8 cellular contexts compared by ENCODE assay signal in genomic region chr12:54360717-54361456, GRCh38. TPM values are rescaled to one million over a fixed set of nuclear protein-coding genes. Genes with fewer than 3 reads are reported as not detected.
DNase-seq lines count a peak whose midpoint lies in the region; ATAC-seq, FAIRE-seq and TF ChIP-seq lines count a peak whose summit lies in the region.

No MANE protein-coding gene starts in this region.

- no peaks in the 10 kb centered on the region for H3K36me3 Mint-ChIP-seq in activated CD4-positive, alpha-beta memory T cell treated with anti-CD3 and anti-CD28 coated beads, Interleukin-2, amount 10 ng/mL, durations not matched to agents 7 days and 5 days (ENCODE audit: low read depth)

- POLR2A ChIA-PET in AG04450 (lab: Yijun Ruan, JAX) (interaction anchor here (0.6 to 2.6 kb wide), 2 partner anchors 74 to 1357 kb away, joined by 3 to 12 read pairs; no protein-coding TSS in a partner anchor), endothelial cell of umbilical vein (lab: Charles Lee) (no interaction called here)
- POLR2A ChIA-PET in activated CD4-positive, alpha-beta memory T cell treated with anti-CD3 and anti-CD28 coated beads, Interleukin-2, amount 10 ng/mL, durations not matched to agents 7 days and 5 days (lab: Charles Lee) = interaction anchor here (1.2 to 4.6 kb wide), 4 partner anchors 8 to 81 kb away, joined by 4 to 37 read pairs (median 10); partner anchors contain the start of genes CBX5 and HNRNPA1

- H3K27me3 ChIP-seq in AG04450 (ENCODE audit: control insufficient read depth, insufficient read depth, low read length) (no peaks in the 10 kb centered on the region), endothelial cell of umbilical vein (ENCODE audit: control insufficient read depth in 2 of 2, insufficient read depth in 2 of 2, low read length in 2 of 2) (no peaks in the 10 kb centered on the region), tibial artery (no peaks in the 10 kb centered on the region)

- H3K9ac ChIP-seq in endothelial cell of umbilical vein (replicated peaks; ENCODE audit: extremely low read depth, insufficient read depth, low read length) = no peak overlapping the region

- no peak for ATAC-seq in HG02938 (IDR thresholded peaks at IDR 0.05; ENCODE audit: unreplicated experiment)

- no peak overlapping the region for H3K4me3 Mint-ChIP-seq in activated CD4-positive, alpha-beta memory T cell treated with anti-CD3 and anti-CD28 coated beads, Interleukin-2, amount 10 ng/mL, durations not matched to agents 7 days and 5 days

- peak overlapping the region; percentile 48 for H3K27ac ChIP-seq in AG04450 (ENCODE audit: low read depth, low read length)
- peak overlapping the region; percentile 82 for H3K27ac ChIP-seq in endothelial cell of umbilical vein (ENCODE audit: insufficient read depth, low read depth, low read length)
- H3K27ac ChIP-seq in tibial artery = peak overlapping the region; percentile 87 to 92

- intact Hi-C loops in endothelial cell of umbilical vein (cut with micrococcal nuclease) (loop anchor here (1.0 to 10.0 kb wide), 3 partner anchors 67 to 356 kb away; partner anchors contain the start of genes HOXC8 and HOXC9), tibial artery (cut with DNase I; ENCODE audit: low total_unique reads) (loop anchor here (10.0 kb wide), 2 partner anchors 136 to 386 kb away; partner anchors contain the start of genes HOTAIR and HOXC11)

- peak; percentile 87 for FAIRE-seq in endothelial cell of umbilical vein (lab: Jason Lieb, UNC)

- no peaks in the 10 kb centered on the region for H4K20me1 ChIP-seq in endothelial cell of umbilical vein (replicated peaks; ENCODE audit: control insufficient read depth, extremely low read depth, insufficient read depth, low read length)

- DNase-seq in AG04450 (ENCODE audit: low read depth, low spot score) (no peak), H4 (ENCODE audit: low spot score) (peak; percentile 81), NCI-H345 (lab: John Stamatoyannopoulos, UW) (peak; percentile 79), endothelial cell of umbilical vein (ENCODE audit: low read depth, low spot score) (peak; percentile 81), myocyte (ENCODE audit: low read depth) (peak; percentile 82), tibial artery (peak in 1 of 2 donors; percentile 81)
- DNase-seq in activated CD4-positive, alpha-beta memory T cell treated with anti-CD3 and anti-CD28 coated beads, Interleukin-2, amount 10 ng/mL, durations not matched to agents 7 days and 5 days = peak; percentile 66

- TF ChIP-seq CTCF in AG04450 (IDR thresholded peaks at IDR 0.05; ENCODE audit: low read depth, low read length) (peak; percentile 92), endothelial cell of umbilical vein (IDR thresholded peaks at IDR 0.05; ENCODE audit: extremely low read depth in 1 of 2, insufficient read depth in 1 of 2, low read depth in 1 of 2, low read length in 2 of 2) (peak; percentile 78 to 84), tibial artery (IDR thresholded peaks at IDR 0.05) (peak; percentile 54 to 70)

- H3K4me2 ChIP-seq in endothelial cell of umbilical vein (ENCODE audit: insufficient read depth, low read length) = no peak overlapping the region

- no peaks in the 10 kb centered on the region for H3K9me3 Mint-ChIP-seq in activated CD4-positive, alpha-beta memory T cell treated with anti-CD3 and anti-CD28 coated beads, Interleukin-2, amount 10 ng/mL, durations not matched to agents 7 days and 5 days

- dilution Hi-C loops in endothelial cell of umbilical vein (cut with MboI; ENCODE audit: extremely low pct_ligation_motif_present, low sequenced_read_pairs) = no loop called here

- no peaks in the 10 kb centered on the region for H3K79me2 ChIP-seq in endothelial cell of umbilical vein (ENCODE audit: control insufficient read depth, insufficient read depth, low read length)

- CTCF ChIA-PET in AG04450 (lab: Charles Lee) = interaction anchor here (0.5 to 7.0 kb wide), 21 partner anchors 10 to 153 kb away, joined by 3 to 48 read pairs (median 5); no protein-coding TSS in a partner anchor
- CTCF ChIA-PET in activated CD4-positive, alpha-beta memory T cell treated with anti-CD3 and anti-CD28 coated beads, Interleukin-2, amount 10 ng/mL, durations not matched to agents 7 days and 5 days (lab: Charles Lee) = interaction anchor here (0.6 to 5.7 kb wide), 10 partner anchors 9 to 146 kb away, joined by 3 to 64 read pairs (median 4); partner anchors contain the start of gene COPZ1
- CTCF ChIA-PET in endothelial cell of umbilical vein (lab: Charles Lee) = interaction anchor here (0.7 to 7.8 kb wide), 18 partner anchors 10 to 355 kb away, joined by 3 to 61 read pairs (median 5); partner anchors contain the start of genes CBX5 and COPZ1

- H2AFZ ChIP-seq in endothelial cell of umbilical vein (ENCODE audit: low read depth, low read length) = peak overlapping the region; percentile 24

- H3K4me1 ChIP-seq in endothelial cell of umbilical vein (ENCODE audit: control insufficient read depth, extremely low read depth, insufficient read depth, low read length) = peaks cover 27% of the 10 kb centered on the region
- peaks cover 0 to 23% (median 10%) of the 10 kb centered on the region in 4 donors for H3K4me1 ChIP-seq in tibial artery

- H3K4me3 ChIP-seq in AG04450 (ENCODE audit: low read depth, low read length) (no peak overlapping the region), endothelial cell of umbilical vein (replicated peaks in 1 of 3; ENCODE audit: insufficient read depth in 1 of 3, low read depth in 1 of 3, low read length in 3 of 3) (no peak overlapping the region), tibial artery (no peak overlapping the region)

- H3K9me3 ChIP-seq in AG04450 (ENCODE audit: control insufficient read depth, insufficient read depth, low read length) (no peaks in the 10 kb centered on the region), endothelial cell of umbilical vein (replicated peaks; ENCODE audit: control insufficient read depth, insufficient read depth, low read length) (no peaks in the 10 kb centered on the region), tibial artery (no peaks in the 10 kb centered on the region)

- H3K36me3 ChIP-seq in endothelial cell of umbilical vein (ENCODE audit: control insufficient read depth in 2 of 2, extremely low read depth in 1 of 2, insufficient read depth in 2 of 2, low read length in 2 of 2) (no peaks in the 10 kb centered on the region), tibial artery (no peaks in the 10 kb centered on the region)

- H3K27ac Mint-ChIP-seq in activated CD4-positive, alpha-beta memory T cell treated with anti-CD3 and anti-CD28 coated beads, Interleukin-2, amount 10 ng/mL, durations not matched to agents 7 days and 5 days = no peak overlapping the region

- peaks cover 32% of the 10 kb centered on the region for H3K4me1 Mint-ChIP-seq in activated CD4-positive, alpha-beta memory T cell treated with anti-CD3 and anti-CD28 coated beads, Interleukin-2, amount 10 ng/mL, durations not matched to agents 7 days and 5 days

- BruUV-seq in endothelial cell of umbilical vein (replicated peaks; lab: Mats Ljungman, UMichigan) = no TSS peak

- no peaks in the 10 kb centered on the region for H3K27me3 Mint-ChIP-seq in activated CD4-positive, alpha-beta memory T cell treated with anti-CD3 and anti-CD28 coated beads, Interleukin-2, amount 10 ng/mL, durations not matched to agents 7 days and 5 days

- no peaks in the 10 kb centered on the region for H3K9me1 ChIP-seq in endothelial cell of umbilical vein (replicated peaks; ENCODE audit: control insufficient read depth, extremely low read depth, insufficient read depth, low read length)

- no peak for TF ChIP-seq POLR2A in endothelial cell of umbilical vein (IDR thresholded peaks at IDR 0.05; ENCODE audit: low read depth, low read length)

RNA-seq across cellular contexts. Expression of gene GPR84, which starts 3.4 kb away (rescaled TPM):
- polyA plus RNA-seq in AG04450 (2011; rRNA removed) = not detected in 2 replicates
- polyA minus RNA-seq in AG04450 (2011; rRNA and poly(A)+ RNA removed) = not detected in 2 replicates
- not detected in 2 replicates for total RNA-seq in H4 (2014; rRNA removed; shearing (Covaris generic))
- total RNA-seq in activated CD4-positive, alpha-beta memory T cell treated with anti-CD3 and anti-CD28 coated beads, Interleukin-2, amount 10 ng/mL, durations not matched to agents 7 days and 5 days = under 1 TPM; 0.18 to 0.25 TPM
- not detected in 2 replicates for total RNA-seq in endothelial cell of umbilical vein
- polyA plus RNA-seq in endothelial cell of umbilical vein = 0.08 TPM in 1 of 2 replicates, not detected in the other
- polyA plus RNA-seq in endothelial cell of umbilical vein (2011; cell fraction: cytosol; rRNA removed) = 0.03 TPM in 1 of 2 replicates, not detected in the other
- polyA plus RNA-seq in endothelial cell of umbilical vein (2011; cell fraction: nucleus; rRNA removed) = 0.48 and 0.63 TPM in 2 replicates
- polyA plus RNA-seq in endothelial cell of umbilical vein (2012) = not detected in 2 replicates
- not detected in 2 replicates for polyA minus RNA-seq in endothelial cell of umbilical vein
- polyA minus RNA-seq in endothelial cell of umbilical vein (2011; cell fraction: cytosol; rRNA and poly(A)+ RNA removed) = not detected
- polyA minus RNA-seq in endothelial cell of umbilical vein (2011; cell fraction: nucleus; rRNA and poly(A)+ RNA removed) = 0.38 and 0.48 TPM in 2 replicates
- total RNA-seq in myocyte = not detected in 2 replicates
- polyA plus RNA-seq in myocyte (2012) = not detected

RNA-seq across cellular contexts. Expression of gene ZNF385A, which starts 23.6 kb away (rescaled TPM):
- 1.5 and 2.8 TPM in 2 replicates for polyA plus RNA-seq in AG04450 (2011; rRNA removed)
- 2.9 and 3.1 TPM in 2 replicates for polyA minus RNA-seq in AG04450 (2011; rRNA and poly(A)+ RNA removed)
- total RNA-seq in H4 (2014; rRNA removed; shearing (Covaris generic)) = 2.3 and 5.3 TPM in 2 replicates
- 1 to 10 TPM in 1 of 2 experiments, under 1 TPM in 1; 0.38 to 1.2 TPM for total RNA-seq in activated CD4-positive, alpha-beta memory T cell treated with anti-CD3 and anti-CD28 coated beads, Interleukin-2, amount 10 ng/mL, durations not matched to agents 7 days and 5 days
- total RNA-seq in endothelial cell of umbilical vein = 7.9 and 9.6 TPM in 2 replicates
- 1.6 and 2.3 TPM in 2 replicates for polyA plus RNA-seq in endothelial cell of umbilical vein
- polyA plus RNA-seq in endothelial cell of umbilical vein (2011; cell fraction: cytosol; rRNA removed) = 1.6 and 2.1 TPM in 2 replicates
- polyA plus RNA-seq in endothelial cell of umbilical vein (2011; cell fraction: nucleus; rRNA removed) = 3.9 and 4.0 TPM in 2 replicates
- polyA plus RNA-seq in endothelial cell of umbilical vein (2012) = 5.2 and 7.8 TPM in 2 replicates
- 2.1 and 3.5 TPM in 2 replicates for polyA minus RNA-seq in endothelial cell of umbilical vein
- polyA minus RNA-seq in endothelial cell of umbilical vein (2011; cell fraction: cytosol; rRNA and poly(A)+ RNA removed) = 8.5 TPM
- polyA minus RNA-seq in endothelial cell of umbilical vein (2011; cell fraction: nucleus; rRNA and poly(A)+ RNA removed) = 2.3 and 4.6 TPM in 2 replicates
- total RNA-seq in myocyte = 2.3 and 4.1 TPM in 2 replicates
- 3.6 TPM for polyA plus RNA-seq in myocyte (2012)

RNA-seq across cellular contexts. Expression of gene COPZ1, which starts 36.0 kb away (rescaled TPM):
- polyA plus RNA-seq in AG04450 (2011; rRNA removed) = 355 and 404 TPM in 2 replicates
- 137 and 153 TPM in 2 replicates for polyA minus RNA-seq in AG04450 (2011; rRNA and poly(A)+ RNA removed)
- 155 and 212 TPM in 2 replicates for total RNA-seq in H4 (2014; rRNA removed; shearing (Covaris generic))
- total RNA-seq in activated CD4-positive, alpha-beta memory T cell treated with anti-CD3 and anti-CD28 coated beads, Interleukin-2, amount 10 ng/mL, durations not matched to agents 7 days and 5 days = 100 to 1,000 TPM; 126 to 130 TPM
- 137 and 143 TPM in 2 replicates for total RNA-seq in endothelial cell of umbilical vein
- polyA plus RNA-seq in endothelial cell of umbilical vein = 169 and 174 TPM in 2 replicates
- polyA plus RNA-seq in endothelial cell of umbilical vein (2011; cell fraction: cytosol; rRNA removed) = 179 and 185 TPM in 2 replicates
- polyA plus RNA-seq in endothelial cell of umbilical vein (2011; cell fraction: nucleus; rRNA removed) = 89.4 and 104 TPM in 2 replicates
- 280 and 300 TPM in 2 replicates for polyA plus RNA-seq in endothelial cell of umbilical vein (2012)
- 153 and 165 TPM in 2 replicates for polyA minus RNA-seq in endothelial cell of umbilical vein
- polyA minus RNA-seq in endothelial cell of umbilical vein (2011; cell fraction: cytosol; rRNA and poly(A)+ RNA removed) = 137 TPM
- polyA minus RNA-seq in endothelial cell of umbilical vein (2011; cell fraction: nucleus; rRNA and poly(A)+ RNA removed) = 37.6 and 48.5 TPM in 2 replicates
- total RNA-seq in myocyte = 228 and 256 TPM in 2 replicates
- 259 TPM for polyA plus RNA-seq in myocyte (2012)

RNA-seq across cellular contexts. Expression of gene ITGA5, which starts 58.2 kb away (rescaled TPM):
- polyA plus RNA-seq in AG04450 (2011; rRNA removed) = 160 and 185 TPM in 2 replicates
- 241 and 280 TPM in 2 replicates for polyA minus RNA-seq in AG04450 (2011; rRNA and poly(A)+ RNA removed)
- total RNA-seq in H4 (2014; rRNA removed; shearing (Covaris generic)) = 86.7 and 89.4 TPM in 2 replicates
- total RNA-seq in activated CD4-positive, alpha-beta memory T cell treated with anti-CD3 and anti-CD28 coated beads, Interleukin-2, amount 10 ng/mL, durations not matched to agents 7 days and 5 days = 100 to 1,000 TPM; 102 to 107 TPM
- total RNA-seq in endothelial cell of umbilical vein = 938 and 994 TPM in 2 replicates
- 657 and 731 TPM in 2 replicates for polyA plus RNA-seq in endothelial cell of umbilical vein
- 643 and 681 TPM in 2 replicates for polyA plus RNA-seq in endothelial cell of umbilical vein (2011; cell fraction: cytosol; rRNA removed)
- 771 and 889 TPM in 2 replicates for polyA plus RNA-seq in endothelial cell of umbilical vein (2011; cell fraction: nucleus; rRNA removed)
- 879 and 902 TPM in 2 replicates for polyA plus RNA-seq in endothelial cell of umbilical vein (2012)
- 914 and 1,135 TPM in 2 replicates for polyA minus RNA-seq in endothelial cell of umbilical vein
- polyA minus RNA-seq in endothelial cell of umbilical vein (2011; cell fraction: cytosol; rRNA and poly(A)+ RNA removed) = 30.9 TPM
- polyA minus RNA-seq in endothelial cell of umbilical vein (2011; cell fraction: nucleus; rRNA and poly(A)+ RNA removed) = 459 and 500 TPM in 2 replicates
- 156 and 221 TPM in 2 replicates for total RNA-seq in myocyte
- 195 TPM for polyA plus RNA-seq in myocyte (2012)
